Comparison of ENCODE assay signal across 8 cellular contexts in the genomic region with DNA sequence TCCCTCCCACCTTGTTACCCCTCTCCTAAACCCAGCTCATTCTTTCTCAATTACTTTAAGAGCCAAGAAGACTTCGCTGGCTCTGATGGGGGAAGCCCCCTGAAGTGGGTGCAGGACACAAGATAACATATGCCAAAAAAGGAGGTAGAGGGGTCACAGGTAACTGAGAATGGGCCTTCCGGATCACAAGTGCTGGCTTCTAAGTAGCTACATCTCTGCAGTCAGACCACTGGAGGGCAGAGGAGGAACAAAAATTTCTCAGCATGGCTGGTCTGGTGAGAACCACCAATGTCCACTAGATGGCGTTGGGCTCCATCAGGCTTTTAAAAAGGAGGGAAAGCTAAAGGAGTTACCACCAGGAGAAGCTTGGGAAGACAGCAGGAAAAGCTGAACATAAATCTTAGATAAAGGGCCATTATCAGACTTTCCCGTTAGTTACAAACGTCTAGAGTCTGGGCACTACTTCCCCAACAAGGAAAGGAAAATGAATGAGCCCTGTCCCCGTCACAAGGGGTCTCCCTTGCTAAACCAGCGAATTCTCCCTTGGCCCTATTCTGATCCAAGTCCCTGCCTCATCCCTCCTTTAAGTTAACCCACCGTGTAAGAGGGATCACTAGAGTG. TPM values are rescaled to one million over a fixed set of nuclear protein-coding genes. Genes with fewer than 3 reads are reported as not detected.
A peak's percentile ranks its signal among the peaks of the same experiment; 100 is the strongest.
DNase-seq lines count a peak whose midpoint lies in the region; ATAC-seq and TF ChIP-seq lines count a peak whose summit lies in the region.

No MANE protein-coding gene starts in this region.

- H3K36me3 Mint-ChIP-seq in nephron (ENCODE audit: low read depth) = peaks cover 62% of the 10 kb centered on the region

- peak; percentile 73 for ATAC-seq in esophagus mucosa

- peak; percentile 99 for TF ChIP-seq CTCF in nephron (IDR thresholded peaks at IDR 0.05; ENCODE audit: unreplicated experiment in 3 of 3)

- H3K4me1 Mint-ChIP-seq in nephron = peaks cover 47% of the 10 kb centered on the region

- no peaks in the 10 kb centered on the region for H3K27me3 Mint-ChIP-seq in nephron (ENCODE audit: low read depth)

- peak overlapping the region; percentile 85 to 95 (median 91) for H3K27ac Mint-ChIP-seq in nephron

- DNase-seq in ACHN = peak; percentile 90
- peak; percentile 90 for DNase-seq in GM19240 (ENCODE audit: insufficient read length, low spot score)
- peak; percentile 92 for DNase-seq in HT1080 (ENCODE audit: low read depth)
- DNase-seq in activated CD8-positive, alpha-beta memory T cell treated with anti-CD3 and anti-CD28 coated beads for 24 hours = peak; percentile 82
- peak; percentile 86 for DNase-seq in stromal cell of bone marrow (ENCODE audit: low read depth)
- no peak for DNase-seq in NCI-H1105 (lab: John Stamatoyannopoulos, UW)

- peak overlapping the region; percentile 89 to 94 (median 91) for H3K4me3 Mint-ChIP-seq in nephron

- no peaks in the 10 kb centered on the region for H3K9me3 Mint-ChIP-seq in nephron

- in situ Hi-C loops in ACHN (cut with HindIII; ENCODE audit: low pct_ligation_motif_present, low pct_unique_long_range_greater_than_20kb, low sequenced_read_pairs) = no loop called here

RNA-seq across cellular contexts. Expression of a gene that starts 11.6 kb away (rescaled TPM):
- 15.3 and 18.2 TPM in 2 replicates for total RNA-seq in HT1080 (2014; rRNA removed; shearing (Covaris generic))
- polyA plus RNA-seq in HT1080 (2015; cell fraction: cytosol; rRNA removed) = 14.5 and 15.4 TPM in 2 replicates
- 63.9 and 67.3 TPM in 2 replicates for polyA plus RNA-seq in HT1080 (2015; cell fraction: nucleus; rRNA removed)
- 3.4 TPM for total RNA-seq in esophagus mucosa

RNA-seq across cellular contexts. Expression of a gene that starts 26.0 kb away (rescaled TPM):
- 78.0 and 89.7 TPM in 2 replicates for total RNA-seq in HT1080 (2014; rRNA removed; shearing (Covaris generic))
- polyA plus RNA-seq in HT1080 (2015; cell fraction: cytosol; rRNA removed) = 57.1 and 59.9 TPM in 2 replicates
- 442 and 517 TPM in 2 replicates for polyA plus RNA-seq in HT1080 (2015; cell fraction: nucleus; rRNA removed)
- total RNA-seq in esophagus mucosa = 82.5 TPM

RNA-seq across cellular contexts. Expression of a gene that starts 26.4 kb away (rescaled TPM):
- total RNA-seq in HT1080 (2014; rRNA removed; shearing (Covaris generic)) = 82.8 and 89.1 TPM in 2 replicates
- 39.0 and 61.4 TPM in 2 replicates for polyA plus RNA-seq in HT1080 (2015; cell fraction: cytosol; rRNA removed)
- polyA plus RNA-seq in HT1080 (2015; cell fraction: nucleus; rRNA removed) = 41.8 and 45.4 TPM in 2 replicates
- total RNA-seq in esophagus mucosa = 34.7 TPM

RNA-seq across cellular contexts. Expression of a gene that starts 26.9 kb away (rescaled TPM):
- total RNA-seq in HT1080 (2014; rRNA removed; shearing (Covaris generic)) = 0.10 TPM in 1 of 2 replicates, not detected in the other
- not detected in 2 replicates for polyA plus RNA-seq in HT1080 (2015; cell fraction: cytosol; rRNA removed)
- not detected in 2 replicates for polyA plus RNA-seq in HT1080 (2015; cell fraction: nucleus; rRNA removed)
- not detected for total RNA-seq in esophagus mucosa

RNA-seq across cellular contexts. Expression of a gene that starts 34.2 kb away (rescaled TPM):
- 335 and 366 TPM in 2 replicates for total RNA-seq in HT1080 (2014; rRNA removed; shearing (Covaris generic))
- 247 and 318 TPM in 2 replicates for polyA plus RNA-seq in HT1080 (2015; cell fraction: cytosol; rRNA removed)
- polyA plus RNA-seq in HT1080 (2015; cell fraction: nucleus; rRNA removed) = 201 and 216 TPM in 2 replicates
- 105 TPM for total RNA-seq in esophagus mucosa
